In the genomic region with DNA sequence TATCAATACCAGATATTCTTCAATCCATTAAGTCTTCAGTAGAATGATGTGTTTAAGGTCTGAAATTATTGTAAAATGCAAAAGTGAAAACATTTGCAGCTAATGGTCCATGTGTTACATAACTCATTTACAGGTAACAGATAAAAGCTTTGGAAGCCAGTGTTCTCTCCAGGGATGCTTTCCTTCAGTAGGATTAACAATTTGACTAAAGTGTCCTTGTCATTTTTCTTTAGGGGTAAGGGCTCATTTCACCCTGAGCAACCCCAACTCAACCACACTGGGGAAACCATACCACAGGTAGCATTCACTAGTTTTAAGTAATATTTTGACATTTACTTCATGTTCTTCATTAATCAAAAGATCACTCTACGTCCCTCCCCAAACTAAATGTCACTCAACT, we compare ENCODE assay signal across 1 cellular context.
TF ChIP-seq lines count a peak whose summit lies in the region.

No MANE protein-coding gene starts in this region.

TF ChIP-seq in GM12878, 131 proteins besides CTCF, POLR2A, EP300 and RAD21:
- TF ChIP-seq POLR2AphosphoS5 (IDR thresholded peaks at IDR 0.05; ENCODE audit: low read length) (peak; percentile 90), IKZF2 (IDR thresholded peaks at IDR 0.05) (no peak), ZBTB33 (IDR thresholded peaks at IDR 0.05) (no peak), CHD4 (IDR thresholded peaks at IDR 0.05) (no peak), JUND (IDR thresholded peaks at IDR 0.05; ENCODE audit: low read depth, low read length) (no peak), SMAD5 (IDR thresholded peaks at IDR 0.05; ENCODE audit: low read depth) (peak; percentile 37; the same call in 1 of the 2 replicates)
TF ChIP-seq in GM12878: peak in this region for 2.
